Comparison of ENCODE assay signal across 19 cellular contexts in genomic region chr3:164208026-164208425, GRCh38.
"Had no signal": no experiment of that assay in that cellular context is flagged by ENCODE, and none has a peak within 500 bp of the region (broad histone marks: within the 10 kb centered on the region; RNA-seq: fewer than 3 reads in every experiment).

No MANE protein-coding gene starts in this region.

- H3K9me3 Mint-ChIP-seq: dendritic cell treated with granulocyte-macrophage colony-stimulating factor and Interleukin-4, amounts not matched to agents 40 ng/mL and 50 ng/mL, for 4 days had no signal

- H3K27me3 ChIP-seq: adrenal gland, hepatocyte, neutrophil had no signal

- H3K4me1 Mint-ChIP-seq: activated CD4-positive, alpha-beta T cell treated with anti-CD3 and anti-CD28 coated beads for 36 hours; activated CD8-positive, alpha-beta memory T cell treated with anti-CD3 and anti-CD28 coated beads, Interleukin-2, amount 10 ng/mL, durations not matched to agents 7 days and 5 days; memory B cell; naive thymus-derived CD8-positive, alpha-beta T cell; stimulated activated memory B cell treated with anti-CD40 and anti-IgM and Interleukin-4, amounts not matched to agents 10 μg/mL and 1 μg/mL and 100 μg/mL, for 72 hours; T-helper 17 cell had no signal

- H3K27ac ChIP-seq: adrenal gland, epithelial cell of prostate, hepatocyte, neutrophil had no signal

- H3K36me3 ChIP-seq: adrenal gland, neutrophil had no signal

- H3K9me3 ChIP-seq: adrenal gland, neutrophil had no signal

- DNase-seq: activated CD4-positive, alpha-beta memory T cell treated with anti-CD3 and anti-CD28 coated beads for 36 hours; activated CD4-positive, alpha-beta T cell treated with anti-CD3 and anti-CD28 coated beads for 36 hours; activated CD8-positive, alpha-beta memory T cell treated with anti-CD3 and anti-CD28 coated beads, Interleukin-2, amount 10 ng/mL, durations not matched to agents 7 days and 5 days; activated naive CD4-positive, alpha-beta T cell treated with anti-CD3 and anti-CD28 coated beads, Interleukin-2, amount 50 U/mL, for 16 hours; activated T-cell treated with anti-CD3 and anti-CD28 coated beads, Interleukin-2, amount 50 U/mL, for 24 hours; adrenal gland; central memory CD4-positive, alpha-beta T cell; effector memory CD8-positive, alpha-beta T cell; left ventricle myocardium superior; naive thymus-derived CD8-positive, alpha-beta T cell; stimulated activated CD4-positive, alpha-beta T cell treated with anti-CD3 and anti-CD28 coated beads, Interleukin-2, amount 100 ng/mL, for 48 hours; T-helper 17 cell had no signal

- H3K36me3 Mint-ChIP-seq: activated CD4-positive, alpha-beta memory T cell treated with anti-CD3 and anti-CD28 coated beads for 36 hours; activated CD8-positive, alpha-beta memory T cell treated with anti-CD3 and anti-CD28 coated beads, Interleukin-2, amount 10 ng/mL, durations not matched to agents 7 days and 5 days; memory B cell; naive thymus-derived CD8-positive, alpha-beta T cell; stimulated activated memory B cell treated with anti-CD40 and anti-IgM and Interleukin-4, amounts not matched to agents 10 μg/mL and 1 μg/mL and 100 μg/mL, for 72 hours had no signal

- H3K4me2 ChIP-seq: hepatocyte had no signal

- FAIRE-seq: keratinocyte had no signal

- H3K4me3 ChIP-seq: adrenal gland, hepatocyte had no signal

- H3K27me3 Mint-ChIP-seq: activated CD4-positive, alpha-beta memory T cell treated with anti-CD3 and anti-CD28 coated beads for 36 hours; activated CD4-positive, alpha-beta T cell treated with anti-CD3 and anti-CD28 coated beads for 36 hours; activated CD8-positive, alpha-beta memory T cell treated with anti-CD3 and anti-CD28 coated beads, Interleukin-2, amount 10 ng/mL, durations not matched to agents 7 days and 5 days; activated T-cell treated with anti-CD3 and anti-CD28 coated beads, Interleukin-2, amount 50 U/mL, for 24 hours; dendritic cell treated with granulocyte-macrophage colony-stimulating factor and Interleukin-4, amounts not matched to agents 40 ng/mL and 50 ng/mL, for 4 days; effector memory CD8-positive, alpha-beta T cell; memory B cell; naive thymus-derived CD8-positive, alpha-beta T cell; stimulated activated memory B cell treated with anti-CD40 and anti-IgM and Interleukin-4, amounts not matched to agents 10 μg/mL and 1 μg/mL and 100 μg/mL, for 72 hours; T-helper 17 cell had no signal

- H3K79me2 ChIP-seq: hepatocyte had no signal

- H3K27ac Mint-ChIP-seq: activated CD4-positive, alpha-beta memory T cell treated with anti-CD3 and anti-CD28 coated beads for 36 hours; activated CD4-positive, alpha-beta T cell treated with anti-CD3 and anti-CD28 coated beads for 36 hours; activated CD8-positive, alpha-beta memory T cell treated with anti-CD3 and anti-CD28 coated beads, Interleukin-2, amount 10 ng/mL, durations not matched to agents 7 days and 5 days; activated T-cell treated with anti-CD3 and anti-CD28 coated beads, Interleukin-2, amount 50 U/mL, for 24 hours; dendritic cell treated with granulocyte-macrophage colony-stimulating factor and Interleukin-4, amounts not matched to agents 40 ng/mL and 50 ng/mL, for 4 days; effector memory CD8-positive, alpha-beta T cell; memory B cell; naive thymus-derived CD8-positive, alpha-beta T cell; stimulated activated memory B cell treated with anti-CD40 and anti-IgM and Interleukin-4, amounts not matched to agents 10 μg/mL and 1 μg/mL and 100 μg/mL, for 72 hours; T-helper 17 cell had no signal

- H2AFZ ChIP-seq: hepatocyte had no signal

- H3K4me3 Mint-ChIP-seq: activated CD4-positive, alpha-beta memory T cell treated with anti-CD3 and anti-CD28 coated beads for 36 hours; activated CD4-positive, alpha-beta T cell treated with anti-CD3 and anti-CD28 coated beads for 36 hours; activated CD8-positive, alpha-beta memory T cell treated with anti-CD3 and anti-CD28 coated beads, Interleukin-2, amount 10 ng/mL, durations not matched to agents 7 days and 5 days; activated T-cell treated with anti-CD3 and anti-CD28 coated beads, Interleukin-2, amount 50 U/mL, for 24 hours; dendritic cell treated with granulocyte-macrophage colony-stimulating factor and Interleukin-4, amounts not matched to agents 40 ng/mL and 50 ng/mL, for 4 days; effector memory CD8-positive, alpha-beta T cell; memory B cell; naive thymus-derived CD8-positive, alpha-beta T cell; stimulated activated memory B cell treated with anti-CD40 and anti-IgM and Interleukin-4, amounts not matched to agents 10 μg/mL and 1 μg/mL and 100 μg/mL, for 72 hours; T-helper 17 cell had no signal

- H3K4me1 ChIP-seq: adrenal gland had no signal
